8 cellular contexts compared by ENCODE assay signal in the genomic region with DNA sequence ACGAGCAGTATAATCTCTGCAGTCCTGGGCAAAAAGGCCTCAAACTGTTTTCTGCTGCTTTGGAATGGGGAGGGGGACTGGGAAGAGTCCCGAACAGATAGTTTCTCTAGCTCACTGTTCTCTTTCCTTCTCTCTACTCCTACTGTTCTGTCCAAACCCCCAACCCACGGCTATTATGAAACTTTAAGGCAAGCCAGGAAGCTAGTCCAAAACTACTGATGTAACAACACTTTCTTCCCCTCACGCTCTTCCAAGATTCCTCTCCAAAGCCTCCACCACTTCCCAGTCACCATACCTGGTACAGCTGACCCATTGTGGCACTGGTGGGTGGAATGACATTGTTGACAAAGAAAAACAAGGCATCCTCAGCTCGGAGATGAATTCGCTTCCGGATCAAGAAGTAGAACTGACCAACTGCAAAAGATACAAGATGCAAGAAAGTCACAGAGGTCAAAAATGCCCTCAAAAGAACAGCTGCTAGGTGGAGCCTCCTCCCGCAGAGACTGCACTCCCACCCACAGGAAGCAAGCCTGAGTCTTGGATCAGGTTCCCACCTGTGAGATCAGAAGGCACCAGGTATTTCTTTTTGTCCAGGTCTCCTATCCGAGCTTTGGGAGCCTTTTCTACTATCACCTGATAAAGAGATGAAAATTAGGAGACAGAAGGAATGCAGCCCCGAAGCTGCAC. TPM values are rescaled to one million over a fixed set of nuclear protein-coding genes. Genes with fewer than 3 reads are reported as not detected.
A peak's percentile ranks its signal among the peaks of the same experiment; 100 is the strongest.
DNase-seq lines count a peak whose midpoint lies in the region; FAIRE-seq and TF ChIP-seq lines count a peak whose summit lies in the region.

No MANE protein-coding gene starts in this region.

- no peak for FAIRE-seq in RCC 7860 (lab: Jason Lieb, UNC)

- CTCF ChIA-PET in RWPE1 (lab: Yijun Ruan, JAX), result interaction anchor here (0.9 kb wide), 1 partner anchor 9 kb away, joined by 5 read pairs; no protein-coding TSS in a partner anchor

- DNase-seq in GM12865 (ENCODE audit: low read depth) (no peak), RWPE1 (ENCODE audit: low spot score) (no peak), fibroblast of mammary gland (ENCODE audit: low read depth) (no peak), retinal pigment epithelial cell (ENCODE audit: low read depth) (no peak), mesenteric fat pad (ENCODE audit: low spot score) (no peak), 8988T (no peak), GOT3 (lab: John Stamatoyannopoulos, UW) (no peak), RCC 7860 (ENCODE audit: low spot score) (no peak)

- peak overlapping the region; percentile 86 for H3K4me3 ChIP-seq in GM12865 (ENCODE audit: low read depth, low read length)
- peak overlapping the region; percentile 74 for H3K4me3 ChIP-seq in fibroblast of mammary gland (ENCODE audit: control insufficient read depth, low read depth, low read length)
- peak overlapping the region; percentile 95 for H3K4me3 ChIP-seq in retinal pigment epithelial cell (ENCODE audit: low read length)

- H3K27ac ChIP-seq in RWPE1, result peak overlapping the region; percentile 90

- POLR2A ChIA-PET in RWPE1 (lab: Yijun Ruan, JAX; ENCODE audit: low non-redundant PET), result interaction anchor here (0.7 to 1.3 kb wide), 3 partner anchors 9 to 100 kb away, joined by 3 to 6 read pairs (median 4); no protein-coding TSS in a partner anchor

- TF ChIP-seq CTCF in GM12865 (IDR thresholded peaks at IDR 0.05; ENCODE audit: insufficient read depth, low read depth, low read length, missing control alignments) (no peak), RWPE1 (conservative IDR thresholded peaks at IDR 0.05; ENCODE audit: low read depth) (no peak), fibroblast of mammary gland (conservative IDR thresholded peaks at IDR 0.05; ENCODE audit: control insufficient read depth, insufficient read depth, low read depth, low read length) (no peak), retinal pigment epithelial cell (conservative IDR thresholded peaks at IDR 0.05; ENCODE audit: low read depth, low read length) (no peak)

RNA-seq across cellular contexts. Expression of a gene that starts 1.1 kb away (rescaled TPM):
- total RNA-seq in mesenteric fat pad, result 468 TPM

RNA-seq across cellular contexts. Expression of a gene that starts 1.9 kb away (rescaled TPM):
- total RNA-seq in mesenteric fat pad, result 47.4 TPM

RNA-seq across cellular contexts. Expression of a gene that starts 6.9 kb away (rescaled TPM):
- 24.7 TPM for total RNA-seq in mesenteric fat pad

RNA-seq across cellular contexts. Expression of a gene that starts 10.3 kb away (rescaled TPM):
- 120 TPM for total RNA-seq in mesenteric fat pad

RNA-seq across cellular contexts. Expression of a gene that starts 10.8 kb away (rescaled TPM):
- 44.1 TPM for total RNA-seq in mesenteric fat pad
